ENCODE assay signal across 7 cellular contexts in genomic region chr6:37059344-37060194, GRCh38. TPM values are rescaled to one million over a fixed set of nuclear protein-coding genes. Genes with fewer than 3 reads are reported as not detected.
DNase-seq lines count a peak whose midpoint lies in the region; ATAC-seq and TF ChIP-seq lines count a peak whose summit lies in the region.

No MANE protein-coding gene starts in this region.

- H3K27ac ChIP-seq in liver (ENCODE audit: low read depth in 1 of 2, low read length in 2 of 2) (peak overlapping the region; percentile 79), tibial artery (peak overlapping the region; percentile 63 to 79)

- WGBS in liver: 59% methylated on average over 19 of the region's 19 CpGs

- peak; percentile 33 for DNase-seq in NCI-H510A (lab: John Stamatoyannopoulos, UW)
- peak; percentile 73 to 84 for DNase-seq in tibial artery
- no peak for DNase-seq in NCI-H345 treated with DMSO at 0.1 percent for 48 hours (lab: John Stamatoyannopoulos, UW; ENCODE audit: unreplicated experiment)

- no peaks in the 10 kb centered on the region for H3K9me3 ChIP-seq in liver (ENCODE audit: control insufficient read depth in 4 of 4, low read length in 3 of 4)
- no peaks in the 10 kb centered on the region for H3K9me3 ChIP-seq in tibial artery

- ATAC-seq in GM18498 (IDR thresholded peaks at IDR 0.05; ENCODE audit: unreplicated experiment): no peak

- intact Hi-C loops in dendritic cell treated with granulocyte-macrophage colony-stimulating factor and Interleukin-4, amounts not matched to agents 40 ng/mL and 50 ng/mL, for 4 days (cut with micrococcal nuclease): loop anchor here (2.0 kb wide), 1 partner anchor 113 kb away; no protein-coding TSS in a partner anchor
- intact Hi-C loops in tibial artery (cut with DNase I; ENCODE audit: low total_unique reads): loop anchor here (10.0 kb wide), 2 partner anchors 45 to 145 kb away; no protein-coding TSS in a partner anchor

- H3K27ac Mint-ChIP-seq in dendritic cell treated with granulocyte-macrophage colony-stimulating factor and Interleukin-4, amounts not matched to agents 40 ng/mL and 50 ng/mL, for 4 days: peak overlapping the region; percentile 81

- H3K9ac ChIP-seq in liver (ENCODE audit: low read depth in 1 of 2, low read length in 2 of 2): no peak overlapping the region

- H3K9me3 Mint-ChIP-seq in dendritic cell treated with granulocyte-macrophage colony-stimulating factor and Interleukin-4, amounts not matched to agents 40 ng/mL and 50 ng/mL, for 4 days: no peaks in the 10 kb centered on the region

- H3K27me3 Mint-ChIP-seq in dendritic cell treated with granulocyte-macrophage colony-stimulating factor and Interleukin-4, amounts not matched to agents 40 ng/mL and 50 ng/mL, for 4 days: peaks cover 9% of the 10 kb centered on the region

- H3K4me1 Mint-ChIP-seq in dendritic cell treated with granulocyte-macrophage colony-stimulating factor and Interleukin-4, amounts not matched to agents 40 ng/mL and 50 ng/mL, for 4 days (ENCODE audit: low read depth): peaks cover 46% of the 10 kb centered on the region

- no peaks in the 10 kb centered on the region for H3K36me3 ChIP-seq in liver (ENCODE audit: control insufficient read depth in 4 of 4, insufficient read depth in 3 of 4, low read depth in 1 of 4, low read length in 3 of 4)
- no peaks in the 10 kb centered on the region for H3K36me3 ChIP-seq in tibial artery

- no peaks in the 10 kb centered on the region for H3K36me3 Mint-ChIP-seq in dendritic cell treated with granulocyte-macrophage colony-stimulating factor and Interleukin-4, amounts not matched to agents 40 ng/mL and 50 ng/mL, for 4 days (ENCODE audit: low read depth)

- H3K27me3 ChIP-seq in liver (ENCODE audit: control insufficient read depth in 4 of 4, insufficient read depth in 4 of 4, low read length in 3 of 4) (no peaks in the 10 kb centered on the region), tibial artery (no peaks in the 10 kb centered on the region)

- H3K4me3 ChIP-seq in liver (ENCODE audit: low read depth in 1 of 3, low read length in 3 of 3): no peak overlapping the region
- no peak overlapping the region for H3K4me3 ChIP-seq in tibial artery

- H3K4me3 Mint-ChIP-seq in dendritic cell treated with granulocyte-macrophage colony-stimulating factor and Interleukin-4, amounts not matched to agents 40 ng/mL and 50 ng/mL, for 4 days: no peak overlapping the region

- TF ChIP-seq CTCF in GM12872 (IDR thresholded peaks at IDR 0.05; ENCODE audit: insufficient read depth, low read depth, low read length) (peak; percentile 23; the same call in 2 of the 3 replicates), liver (IDR thresholded peaks at IDR 0.05; ENCODE audit: low read depth, low read length, missing input control) (peak; percentile 52), tibial artery (IDR thresholded peaks at IDR 0.05) (peak; percentile 45 to 48)

- H3K4me1 ChIP-seq in liver (ENCODE audit: control insufficient read depth in 4 of 4, insufficient read depth in 4 of 4, low read length in 3 of 4): peaks cover 12 to 22% (median 19%) of the 10 kb centered on the region in 4 donors
- H3K4me1 ChIP-seq in tibial artery: peaks cover 0 to 10% (median 9%) of the 10 kb centered on the region in 4 donors

- TF ChIP-seq RAD21 in liver (IDR thresholded peaks at IDR 0.05): peak; percentile 73 to 74

TF ChIP-seq in liver, 16 proteins besides CTCF, POLR2A, EP300 and RAD21:
- TF ChIP-seq REST (IDR thresholded peaks at IDR 0.05) (peak; percentile 64), MAX (IDR thresholded peaks at IDR 0.05) (peak; percentile 59), TAF1 (conservative IDR thresholded peaks at IDR 0.05) (no peak), RXRA (IDR thresholded peaks at IDR 0.05) (peak; percentile 86 to 95), NR2F2 (IDR thresholded peaks at IDR 0.05) (no peak), HNF4G (IDR thresholded peaks at IDR 0.05) (no peak), JUND (IDR thresholded peaks at IDR 0.05) (peak in 1 of 2 donors; percentile 62), HNF4A (conservative IDR thresholded peaks at IDR 0.05) (peak; percentile 54 to 84), YY1 (IDR thresholded peaks at IDR 0.05) (peak; percentile 55), EGR1 (IDR thresholded peaks at IDR 0.05; ENCODE audit: low read depth in 2 of 2) (peak in 1 of 2 donors; percentile 35), FOXA1 (IDR thresholded peaks at IDR 0.05) (no peak), SP1 (IDR thresholded peaks at IDR 0.05) (peak; percentile 61)

RNA-seq across cellular contexts. Expression of gene FGD2, which starts 54.1 kb away (rescaled TPM):
- total RNA-seq in liver: 10 to 100 TPM; 12.4 to 24.4 TPM
- polyA plus RNA-seq in liver: 1 to 10 TPM; 4.6 to 5.8 TPM
